1 cellular context compared by ENCODE assay signal in the genomic region with DNA sequence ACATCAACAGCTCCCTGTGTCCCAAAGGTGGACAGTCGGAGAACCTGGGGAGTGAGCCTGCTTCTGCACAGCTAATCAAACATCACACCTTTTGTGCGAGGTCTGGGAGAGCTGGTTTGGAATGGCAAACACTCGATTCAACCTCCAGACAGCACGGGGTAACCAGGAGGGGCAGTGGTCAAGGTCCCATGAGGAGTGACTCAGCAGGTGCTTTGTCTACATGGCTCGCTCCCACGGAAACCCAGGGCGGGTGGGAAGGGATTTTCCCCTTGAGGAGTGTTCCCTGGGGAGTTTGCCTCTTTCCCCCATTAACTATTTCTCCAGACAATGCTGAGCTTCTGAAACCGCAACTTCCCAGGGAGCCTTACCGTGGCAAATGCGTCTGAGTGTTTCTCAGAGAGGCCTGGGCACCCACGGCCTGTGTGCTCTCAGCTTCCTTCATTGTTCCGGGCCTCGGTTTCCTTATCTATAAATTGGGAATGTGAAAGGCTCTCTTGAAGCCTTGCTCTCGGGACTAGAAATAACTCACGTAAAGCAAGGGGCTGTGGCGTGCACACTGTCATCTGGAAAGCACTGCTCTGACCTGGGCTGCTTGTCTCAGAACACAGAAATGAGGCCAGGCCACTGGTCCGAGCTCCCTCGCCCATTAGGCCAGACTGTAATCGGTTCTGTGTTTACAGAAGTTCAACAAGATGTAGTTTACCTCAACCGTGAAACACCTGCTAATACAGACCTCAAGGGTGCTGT.
TF ChIP-seq lines count a peak whose summit lies in the region.

No MANE protein-coding gene starts in this region.

TF ChIP-seq in HepG2, 621 proteins besides CTCF, POLR2A, EP300 and RAD21 (continued from another document and continues in another):
- TF ChIP-seq, protein P1, sequence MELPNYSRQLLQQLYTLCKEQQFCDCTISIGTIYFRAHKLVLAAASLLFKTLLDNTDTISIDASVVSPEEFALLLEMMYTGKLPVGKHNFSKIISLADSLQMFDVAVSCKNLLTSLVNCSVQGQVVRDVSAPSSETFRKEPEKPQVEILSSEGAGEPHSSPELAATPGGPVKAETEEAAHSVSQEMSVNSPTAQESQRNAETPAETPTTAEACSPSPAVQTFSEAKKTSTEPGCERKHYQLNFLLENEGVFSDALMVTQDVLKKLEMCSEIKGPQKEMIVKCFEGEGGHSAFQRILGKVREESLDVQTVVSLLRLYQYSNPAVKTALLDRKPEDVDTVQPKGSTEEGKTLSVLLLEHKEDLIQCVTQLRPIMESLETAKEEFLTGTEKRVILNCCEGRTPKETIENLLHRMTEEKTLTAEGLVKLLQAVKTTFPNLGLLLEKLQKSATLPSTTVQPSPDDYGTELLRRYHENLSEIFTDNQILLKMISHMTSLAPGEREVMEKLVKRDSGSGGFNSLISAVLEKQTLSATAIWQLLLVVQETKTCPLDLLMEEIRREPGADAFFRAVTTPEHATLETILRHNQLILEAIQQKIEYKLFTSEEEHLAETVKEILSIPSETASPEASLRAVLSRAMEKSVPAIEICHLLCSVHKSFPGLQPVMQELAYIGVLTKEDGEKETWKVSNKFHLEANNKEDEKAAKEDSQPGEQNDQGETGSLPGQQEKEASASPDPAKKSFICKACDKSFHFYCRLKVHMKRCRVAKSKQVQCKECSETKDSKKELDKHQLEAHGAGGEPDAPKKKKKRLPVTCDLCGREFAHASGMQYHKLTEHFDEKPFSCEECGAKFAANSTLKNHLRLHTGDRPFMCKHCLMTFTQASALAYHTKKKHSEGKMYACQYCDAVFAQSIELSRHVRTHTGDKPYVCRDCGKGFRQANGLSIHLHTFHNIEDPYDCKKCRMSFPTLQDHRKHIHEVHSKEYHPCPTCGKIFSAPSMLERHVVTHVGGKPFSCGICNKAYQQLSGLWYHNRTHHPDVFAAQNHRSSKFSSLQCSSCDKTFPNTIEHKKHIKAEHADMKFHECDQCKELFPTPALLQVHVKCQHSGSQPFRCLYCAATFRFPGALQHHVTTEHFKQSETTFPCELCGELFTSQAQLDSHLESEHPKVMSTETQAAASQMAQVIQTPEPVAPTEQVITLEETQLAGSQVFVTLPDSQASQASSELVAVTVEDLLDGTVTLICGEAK (IDR thresholded peaks at IDR 0.05): no peak
- TF ChIP-seq, protein P1 (CRISPR knock-in tag; IDR thresholded peaks at IDR 0.05): peak; percentile 72
- TF ChIP-seq HNRNPLL (IDR thresholded peaks at IDR 0.05; ENCODE audit: low read depth, low read length, poor library complexity, severe bottlenecking): no peak
- TF ChIP-seq, protein P2, sequence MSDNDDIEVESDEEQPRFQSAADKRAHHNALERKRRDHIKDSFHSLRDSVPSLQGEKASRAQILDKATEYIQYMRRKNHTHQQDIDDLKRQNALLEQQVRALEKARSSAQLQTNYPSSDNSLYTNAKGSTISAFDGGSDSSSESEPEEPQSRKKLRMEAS (IDR thresholded peaks at IDR 0.05): peak; percentile 85
- no peak for TF ChIP-seq ZNF678 (CRISPR knock-in tag; IDR thresholded peaks at IDR 0.05)
- TF ChIP-seq ZBTB21 (CRISPR knock-in tag; IDR thresholded peaks at IDR 0.05): no peak
- TF ChIP-seq MTA1 (CRISPR knock-in tag; IDR thresholded peaks at IDR 0.05; ENCODE audit: borderline replicate concordance): 0 out of 2 replicates have a peak, but pooled peaks have one; percentile 39
- no peak for TF ChIP-seq PRDM10 (CRISPR knock-in tag; IDR thresholded peaks at IDR 0.05; ENCODE audit: low read depth)
- peak; percentile 67; the same call in 1 of the 2 replicates for TF ChIP-seq ZNF552 (CRISPR knock-in tag; IDR thresholded peaks at IDR 0.05; ENCODE audit: borderline replicate concordance)
- TF ChIP-seq SMYD3 (CRISPR knock-in tag; IDR thresholded peaks at IDR 0.05): no peak
- no peak for TF ChIP-seq ZNF530 (CRISPR knock-in tag; IDR thresholded peaks at IDR 0.05; ENCODE audit: low read depth)
- TF ChIP-seq RBAK (CRISPR knock-in tag; IDR thresholded peaks at IDR 0.05): no peak
- TF ChIP-seq FOXK2 (IDR thresholded peaks at IDR 0.05): no peak
- TF ChIP-seq NFATC3 (CRISPR knock-in tag; IDR thresholded peaks at IDR 0.05): no peak
- TF ChIP-seq RCOR2 (CRISPR knock-in tag; IDR thresholded peaks at IDR 0.05): no peak
- TF ChIP-seq TRIM24 (CRISPR knock-in tag; IDR thresholded peaks at IDR 0.05): no peak
- no peak for TF ChIP-seq TEAD2 (CRISPR knock-in tag; IDR thresholded peaks at IDR 0.05)
- no peak for TF ChIP-seq ELF1 (CRISPR knock-in tag; IDR thresholded peaks at IDR 0.05)
- TF ChIP-seq ZNF124 (CRISPR knock-in tag; IDR thresholded peaks at IDR 0.05): no peak
- no peak for TF ChIP-seq ZNF652 (CRISPR knock-in tag; IDR thresholded peaks at IDR 0.05; ENCODE audit: borderline replicate concordance, low read depth)
- no peak; the same call in 1 of the 2 replicates for TF ChIP-seq NRL (CRISPR knock-in tag; IDR thresholded peaks at IDR 0.05; ENCODE audit: borderline replicate concordance)
- no peak for TF ChIP-seq GMEB1 (CRISPR knock-in tag; IDR thresholded peaks at IDR 0.05; ENCODE audit: borderline replicate concordance)
- no peak for TF ChIP-seq ZNF451 (CRISPR knock-in tag; IDR thresholded peaks at IDR 0.05)
- no peak for TF ChIP-seq ZNF460 (CRISPR knock-in tag; IDR thresholded peaks at IDR 0.05; ENCODE audit: borderline replicate concordance)
- no peak for TF ChIP-seq ZNF83 (CRISPR knock-in tag; IDR thresholded peaks at IDR 0.05; ENCODE audit: borderline replicate concordance)
- TF ChIP-seq RFX1 (IDR thresholded peaks at IDR 0.05): no peak
- TF ChIP-seq NCOR1 (IDR thresholded peaks at IDR 0.05; ENCODE audit: borderline replicate concordance, low read length): no peak
- TF ChIP-seq, protein P3, sequence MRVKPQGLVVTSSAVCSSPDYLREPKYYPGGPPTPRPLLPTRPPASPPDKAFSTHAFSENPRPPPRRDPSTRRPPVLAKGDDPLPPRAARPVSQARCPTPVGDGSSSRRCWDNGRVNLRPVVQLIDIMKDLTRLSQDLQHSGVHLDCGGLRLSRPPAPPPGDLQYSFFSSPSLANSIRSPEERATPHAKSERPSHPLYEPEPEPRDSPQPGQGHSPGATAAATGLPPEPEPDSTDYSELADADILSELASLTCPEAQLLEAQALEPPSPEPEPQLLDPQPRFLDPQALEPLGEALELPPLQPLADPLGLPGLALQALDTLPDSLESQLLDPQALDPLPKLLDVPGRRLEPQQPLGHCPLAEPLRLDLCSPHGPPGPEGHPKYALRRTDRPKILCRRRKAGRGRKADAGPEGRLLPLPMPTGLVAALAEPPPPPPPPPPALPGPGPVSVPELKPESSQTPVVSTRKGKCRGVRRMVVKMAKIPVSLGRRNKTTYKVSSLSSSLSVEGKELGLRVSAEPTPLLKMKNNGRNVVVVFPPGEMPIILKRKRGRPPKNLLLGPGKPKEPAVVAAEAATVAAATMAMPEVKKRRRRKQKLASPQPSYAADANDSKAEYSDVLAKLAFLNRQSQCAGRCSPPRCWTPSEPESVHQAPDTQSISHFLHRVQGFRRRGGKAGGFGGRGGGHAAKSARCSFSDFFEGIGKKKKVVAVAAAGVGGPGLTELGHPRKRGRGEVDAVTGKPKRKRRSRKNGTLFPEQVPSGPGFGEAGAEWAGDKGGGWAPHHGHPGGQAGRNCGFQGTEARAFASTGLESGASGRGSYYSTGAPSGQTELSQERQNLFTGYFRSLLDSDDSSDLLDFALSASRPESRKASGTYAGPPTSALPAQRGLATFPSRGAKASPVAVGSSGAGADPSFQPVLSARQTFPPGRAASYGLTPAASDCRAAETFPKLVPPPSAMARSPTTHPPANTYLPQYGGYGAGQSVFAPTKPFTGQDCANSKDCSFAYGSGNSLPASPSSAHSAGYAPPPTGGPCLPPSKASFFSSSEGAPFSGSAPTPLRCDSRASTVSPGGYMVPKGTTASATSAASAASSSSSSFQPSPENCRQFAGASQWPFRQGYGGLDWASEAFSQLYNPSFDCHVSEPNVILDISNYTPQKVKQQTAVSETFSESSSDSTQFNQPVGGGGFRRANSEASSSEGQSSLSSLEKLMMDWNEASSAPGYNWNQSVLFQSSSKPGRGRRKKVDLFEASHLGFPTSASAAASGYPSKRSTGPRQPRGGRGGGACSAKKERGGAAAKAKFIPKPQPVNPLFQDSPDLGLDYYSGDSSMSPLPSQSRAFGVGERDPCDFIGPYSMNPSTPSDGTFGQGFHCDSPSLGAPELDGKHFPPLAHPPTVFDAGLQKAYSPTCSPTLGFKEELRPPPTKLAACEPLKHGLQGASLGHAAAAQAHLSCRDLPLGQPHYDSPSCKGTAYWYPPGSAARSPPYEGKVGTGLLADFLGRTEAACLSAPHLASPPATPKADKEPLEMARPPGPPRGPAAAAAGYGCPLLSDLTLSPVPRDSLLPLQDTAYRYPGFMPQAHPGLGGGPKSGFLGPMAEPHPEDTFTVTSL (CRISPR knock-in tag; IDR thresholded peaks at IDR 0.05; ENCODE audit: borderline replicate concordance): peak; percentile 62; the same call in 1 of the 2 replicates
- TF ChIP-seq KDM1A (CRISPR knock-in tag; IDR thresholded peaks at IDR 0.05): no peak
- TF ChIP-seq ZNF354B (CRISPR knock-in tag; IDR thresholded peaks at IDR 0.05): no peak
- TF ChIP-seq ZNF367 (CRISPR knock-in tag; IDR thresholded peaks at IDR 0.05; ENCODE audit: borderline replicate concordance): no peak
- TF ChIP-seq ZNF841 (CRISPR knock-in tag; IDR thresholded peaks at IDR 0.05; ENCODE audit: borderline replicate concordance): no peak
- no peak for TF ChIP-seq NR0B2 (CRISPR knock-in tag; IDR thresholded peaks at IDR 0.05)
- peak; percentile 66 for TF ChIP-seq ERF (CRISPR knock-in tag; IDR thresholded peaks at IDR 0.05)
- TF ChIP-seq SMARCE1 (IDR thresholded peaks at IDR 0.05; ENCODE audit: borderline replicate concordance): no peak
